Comparison of ENCODE assay signal across 8 cellular contexts in the genomic region with DNA sequence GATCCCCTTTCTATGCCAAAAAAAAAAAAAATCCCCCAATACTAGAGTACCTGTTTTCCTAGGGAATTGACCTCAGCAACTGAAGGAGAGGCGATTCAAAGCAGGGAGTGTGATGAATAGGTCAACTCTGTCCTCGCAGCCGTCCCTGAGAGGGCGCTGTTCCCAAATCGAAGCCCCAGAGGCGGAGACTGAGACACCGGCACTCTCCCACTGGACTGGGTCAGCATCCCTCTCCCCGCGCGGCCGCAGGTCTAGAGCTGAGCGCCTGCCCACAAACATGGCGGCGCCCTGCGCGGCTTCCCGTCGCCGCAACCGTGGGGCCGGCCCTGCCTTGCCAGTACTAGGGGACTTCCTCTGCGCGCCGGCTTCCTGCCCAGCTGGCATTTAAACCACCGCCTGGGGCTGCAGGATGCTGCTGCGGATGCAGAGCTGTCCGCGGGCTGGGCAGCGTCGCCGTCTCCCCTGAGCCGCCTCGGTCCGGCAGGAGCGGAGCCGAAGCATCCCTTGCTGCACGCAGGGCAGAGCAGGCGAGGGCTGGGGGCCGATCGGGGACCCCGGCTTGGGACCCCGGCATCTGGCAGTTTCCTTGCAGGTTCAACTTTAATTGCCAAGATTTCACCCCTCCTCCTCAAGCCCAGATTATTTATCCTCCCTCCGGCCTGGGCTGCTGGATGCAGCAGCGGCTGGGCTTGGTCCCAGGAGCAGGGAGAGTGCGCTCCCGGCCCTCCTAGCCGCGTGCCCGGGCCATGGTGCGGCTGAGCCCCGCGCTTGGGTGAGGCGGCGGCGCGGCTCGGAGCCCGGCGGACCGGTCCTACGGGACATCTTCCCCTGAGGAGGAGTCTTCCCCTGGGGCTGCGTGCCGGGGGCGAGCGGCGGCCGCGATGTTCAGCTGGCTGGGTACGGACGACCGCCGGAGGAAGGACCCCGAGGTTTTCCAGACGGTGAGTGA. TPM values are rescaled to one million over a fixed set of nuclear protein-coding genes. Genes with fewer than 3 reads are reported as not detected.
DNase-seq lines count a peak whose midpoint lies in the region; ATAC-seq and TF ChIP-seq lines count a peak whose summit lies in the region.

Gene EHD3 (plus strand): TSS at position 412 of the 949 bp plus-strand sequence. CDS start 470 bp downstream, at position 882.

- ATAC-seq in GM19328 (IDR thresholded peaks at IDR 0.05; ENCODE audit: unreplicated experiment) (peak; percentile 93), HG03469 (IDR thresholded peaks at IDR 0.05; ENCODE audit: unreplicated experiment) (peak; percentile 89)

- no peaks in the 10 kb centered on the region for H3K9me3 ChIP-seq in BE2C

- peak; percentile 86 for TF ChIP-seq CTCF in BE2C (IDR thresholded peaks at IDR 0.05; ENCODE audit: low read depth, low read length)

- DNase-seq in BE2C: peak; percentile 98
- DNase-seq in NCI-H82 (lab: John Stamatoyannopoulos, UW): peak; percentile 98
- DNase-seq in activated CD8-positive, alpha-beta memory T cell treated with anti-CD3 and anti-CD28 coated beads, Interleukin-2, amount 50 U/mL, for 48 hours: peak; percentile 90
- peak; percentile 76 for DNase-seq in epidermal melanocyte (ENCODE audit: insufficient read length, low spot score)
- DNase-seq in middle frontal gyrus (ENCODE audit: extremely low spot score, low spot score): peak; percentile 84
- DNase-seq in stimulated activated CD8-positive, alpha-beta memory T cell treated with anti-CD3 and anti-CD28 coated beads, Interleukin-2, amount 100 ng/mL, for 1 hour (ENCODE audit: low read depth in 2 of 2): peak; percentile 35 to 55

- no peaks in the 10 kb centered on the region for H3K4me1 ChIP-seq in BE2C

- peak within 1 kb of the TSS; percentile 75 for H3K4me3 ChIP-seq in BE2C (ENCODE audit: low read depth, low read length)

- H3K36me3 ChIP-seq in BE2C: no peaks in the 10 kb centered on the region

- H3K27me3 ChIP-seq in BE2C: peaks cover 19% of the 10 kb centered on the region

RNA-seq across cellular contexts. Expression of gene EHD3, which starts in this region (rescaled TPM):
- 5.7 TPM for polyA plus RNA-seq in BE2C (2012; ENCODE audit: insufficient read depth, insufficient read length, low read depth)

Comparison
In these comparisons a context has a peak if more than half of its experiments do, and no peak if none do; other contexts are left out.
1. Peak in every context shown above with its lines: DNase-seq, ATAC-seq and H3K4me3 ChIP-seq.
2. DNase-seq: peak in every context shown above with its lines; median percentile 98 in BE2C; 98 in NCI-H82; 90 in activated CD8-positive, alpha-beta memory T cell treated with anti-CD3 and anti-CD28 coated beads, Interleukin-2, amount 50 U/mL, for 48 hours; 84 in middle frontal gyrus; 76 in epidermal melanocyte; 45 in stimulated activated CD8-positive, alpha-beta memory T cell treated with anti-CD3 and anti-CD28 coated beads, Interleukin-2, amount 100 ng/mL, for 1 hour.